In the genomic region with DNA sequence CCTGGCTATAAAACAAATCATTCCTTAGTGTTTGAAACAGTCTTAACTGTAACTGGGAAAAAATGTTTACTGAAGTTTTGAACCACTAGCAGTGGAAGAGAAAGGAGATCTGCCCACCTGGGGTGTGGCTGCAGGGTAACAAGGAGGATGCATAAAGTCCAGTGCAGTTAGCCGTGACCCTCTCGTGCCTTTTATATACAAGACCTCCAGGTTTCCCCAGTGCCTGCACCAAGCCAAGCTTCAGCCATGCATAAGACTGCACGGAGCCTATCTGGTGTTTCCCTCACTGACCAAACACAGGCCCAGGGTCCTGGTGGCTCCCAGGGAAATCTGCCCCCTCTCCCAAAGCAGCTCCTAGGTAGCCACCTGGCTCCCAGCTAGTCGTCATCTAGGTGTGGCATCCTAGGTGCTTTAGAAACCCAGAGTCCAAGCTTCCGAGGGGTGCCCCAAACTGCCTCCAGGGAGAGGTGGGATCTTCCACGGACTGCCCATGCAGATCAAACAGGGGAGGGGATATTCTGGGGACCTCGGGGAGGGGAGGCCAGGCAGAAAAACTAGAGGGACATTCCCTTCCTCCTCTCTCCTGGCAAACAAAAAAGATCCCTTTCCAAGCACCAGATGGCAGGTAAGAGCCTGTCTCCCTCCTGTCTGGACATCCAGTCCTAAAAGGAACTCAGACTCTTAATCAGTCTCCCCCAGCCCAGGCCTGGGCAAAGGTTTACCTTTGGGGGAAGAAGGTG, we compare ENCODE assay signal across 1 cellular context.
TF ChIP-seq lines count a peak whose summit lies in the region.

No MANE protein-coding gene starts in this region.

TF ChIP-seq in H1, 55 proteins besides CTCF, POLR2A, EP300 and RAD21:
- no peak for TF ChIP-seq HDAC6 (IDR thresholded peaks at IDR 0.05; ENCODE audit: low read depth, low read length)
- no peak for TF ChIP-seq JUN (IDR thresholded peaks at IDR 0.05; ENCODE audit: low read depth, low read length)
- TF ChIP-seq SAP30 (IDR thresholded peaks at IDR 0.05; ENCODE audit: insufficient read depth, insufficient replicate concordance, low read length) = no peak
- TF ChIP-seq RXRA (IDR thresholded peaks at IDR 0.05; ENCODE audit: insufficient read depth, low read depth, low read length) = no peak
- TF ChIP-seq HDAC2 (IDR thresholded peaks at IDR 0.05; ENCODE audit: borderline replicate concordance in 1 of 2, low read depth in 2 of 2, low read length in 2 of 2) = no peak
- TF ChIP-seq EZH2 (IDR thresholded peaks at IDR 0.05; ENCODE audit: low read depth, low read length, severe bottlenecking) = no peak
- TF ChIP-seq ASH2L (IDR thresholded peaks at IDR 0.05; ENCODE audit: low read length) = no peak
- no peak for TF ChIP-seq BCL11A (IDR thresholded peaks at IDR 0.05; ENCODE audit: low read depth in 2 of 2, low read length in 2 of 2)
- TF ChIP-seq KDM5A (IDR thresholded peaks at IDR 0.05; ENCODE audit: low read length) = no peak
- TF ChIP-seq, protein P1, sequence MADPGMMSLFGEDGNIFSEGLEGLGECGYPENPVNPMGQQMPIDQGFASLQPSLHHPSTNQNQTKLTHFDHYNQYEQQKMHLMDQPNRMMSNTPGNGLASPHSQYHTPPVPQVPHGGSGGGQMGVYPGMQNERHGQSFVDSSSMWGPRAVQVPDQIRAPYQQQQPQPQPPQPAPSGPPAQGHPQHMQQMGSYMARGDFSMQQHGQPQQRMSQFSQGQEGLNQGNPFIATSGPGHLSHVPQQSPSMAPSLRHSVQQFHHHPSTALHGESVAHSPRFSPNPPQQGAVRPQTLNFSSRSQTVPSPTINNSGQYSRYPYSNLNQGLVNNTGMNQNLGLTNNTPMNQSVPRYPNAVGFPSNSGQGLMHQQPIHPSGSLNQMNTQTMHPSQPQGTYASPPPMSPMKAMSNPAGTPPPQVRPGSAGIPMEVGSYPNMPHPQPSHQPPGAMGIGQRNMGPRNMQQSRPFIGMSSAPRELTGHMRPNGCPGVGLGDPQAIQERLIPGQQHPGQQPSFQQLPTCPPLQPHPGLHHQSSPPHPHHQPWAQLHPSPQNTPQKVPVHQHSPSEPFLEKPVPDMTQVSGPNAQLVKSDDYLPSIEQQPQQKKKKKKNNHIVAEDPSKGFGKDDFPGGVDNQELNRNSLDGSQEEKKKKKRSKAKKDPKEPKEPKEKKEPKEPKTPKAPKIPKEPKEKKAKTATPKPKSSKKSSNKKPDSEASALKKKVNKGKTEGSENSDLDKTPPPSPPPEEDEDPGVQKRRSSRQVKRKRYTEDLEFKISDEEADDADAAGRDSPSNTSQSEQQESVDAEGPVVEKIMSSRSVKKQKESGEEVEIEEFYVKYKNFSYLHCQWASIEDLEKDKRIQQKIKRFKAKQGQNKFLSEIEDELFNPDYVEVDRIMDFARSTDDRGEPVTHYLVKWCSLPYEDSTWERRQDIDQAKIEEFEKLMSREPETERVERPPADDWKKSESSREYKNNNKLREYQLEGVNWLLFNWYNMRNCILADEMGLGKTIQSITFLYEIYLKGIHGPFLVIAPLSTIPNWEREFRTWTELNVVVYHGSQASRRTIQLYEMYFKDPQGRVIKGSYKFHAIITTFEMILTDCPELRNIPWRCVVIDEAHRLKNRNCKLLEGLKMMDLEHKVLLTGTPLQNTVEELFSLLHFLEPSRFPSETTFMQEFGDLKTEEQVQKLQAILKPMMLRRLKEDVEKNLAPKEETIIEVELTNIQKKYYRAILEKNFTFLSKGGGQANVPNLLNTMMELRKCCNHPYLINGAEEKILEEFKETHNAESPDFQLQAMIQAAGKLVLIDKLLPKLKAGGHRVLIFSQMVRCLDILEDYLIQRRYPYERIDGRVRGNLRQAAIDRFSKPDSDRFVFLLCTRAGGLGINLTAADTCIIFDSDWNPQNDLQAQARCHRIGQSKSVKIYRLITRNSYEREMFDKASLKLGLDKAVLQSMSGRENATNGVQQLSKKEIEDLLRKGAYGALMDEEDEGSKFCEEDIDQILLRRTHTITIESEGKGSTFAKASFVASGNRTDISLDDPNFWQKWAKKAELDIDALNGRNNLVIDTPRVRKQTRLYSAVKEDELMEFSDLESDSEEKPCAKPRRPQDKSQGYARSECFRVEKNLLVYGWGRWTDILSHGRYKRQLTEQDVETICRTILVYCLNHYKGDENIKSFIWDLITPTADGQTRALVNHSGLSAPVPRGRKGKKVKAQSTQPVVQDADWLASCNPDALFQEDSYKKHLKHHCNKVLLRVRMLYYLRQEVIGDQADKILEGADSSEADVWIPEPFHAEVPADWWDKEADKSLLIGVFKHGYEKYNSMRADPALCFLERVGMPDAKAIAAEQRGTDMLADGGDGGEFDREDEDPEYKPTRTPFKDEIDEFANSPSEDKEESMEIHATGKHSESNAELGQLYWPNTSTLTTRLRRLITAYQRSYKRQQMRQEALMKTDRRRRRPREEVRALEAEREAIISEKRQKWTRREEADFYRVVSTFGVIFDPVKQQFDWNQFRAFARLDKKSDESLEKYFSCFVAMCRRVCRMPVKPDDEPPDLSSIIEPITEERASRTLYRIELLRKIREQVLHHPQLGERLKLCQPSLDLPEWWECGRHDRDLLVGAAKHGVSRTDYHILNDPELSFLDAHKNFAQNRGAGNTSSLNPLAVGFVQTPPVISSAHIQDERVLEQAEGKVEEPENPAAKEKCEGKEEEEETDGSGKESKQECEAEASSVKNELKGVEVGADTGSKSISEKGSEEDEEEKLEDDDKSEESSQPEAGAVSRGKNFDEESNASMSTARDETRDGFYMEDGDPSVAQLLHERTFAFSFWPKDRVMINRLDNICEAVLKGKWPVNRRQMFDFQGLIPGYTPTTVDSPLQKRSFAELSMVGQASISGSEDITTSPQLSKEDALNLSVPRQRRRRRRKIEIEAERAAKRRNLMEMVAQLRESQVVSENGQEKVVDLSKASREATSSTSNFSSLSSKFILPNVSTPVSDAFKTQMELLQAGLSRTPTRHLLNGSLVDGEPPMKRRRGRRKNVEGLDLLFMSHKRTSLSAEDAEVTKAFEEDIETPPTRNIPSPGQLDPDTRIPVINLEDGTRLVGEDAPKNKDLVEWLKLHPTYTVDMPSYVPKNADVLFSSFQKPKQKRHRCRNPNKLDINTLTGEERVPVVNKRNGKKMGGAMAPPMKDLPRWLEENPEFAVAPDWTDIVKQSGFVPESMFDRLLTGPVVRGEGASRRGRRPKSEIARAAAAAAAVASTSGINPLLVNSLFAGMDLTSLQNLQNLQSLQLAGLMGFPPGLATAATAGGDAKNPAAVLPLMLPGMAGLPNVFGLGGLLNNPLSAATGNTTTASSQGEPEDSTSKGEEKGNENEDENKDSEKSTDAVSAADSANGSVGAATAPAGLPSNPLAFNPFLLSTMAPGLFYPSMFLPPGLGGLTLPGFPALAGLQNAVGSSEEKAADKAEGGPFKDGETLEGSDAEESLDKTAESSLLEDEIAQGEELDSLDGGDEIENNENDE (IDR thresholded peaks at IDR 0.05; ENCODE audit: insufficient replicate concordance, low read length) = no peak
- TF ChIP-seq EGR1 (IDR thresholded peaks at IDR 0.05; ENCODE audit: borderline replicate concordance, low read depth, low read length) = no peak
- no peak for TF ChIP-seq TAF7 (optimal IDR thresholded peaks at IDR 0.05; ENCODE audit: borderline replicate concordance, low read depth, low read length)
- no peak for TF ChIP-seq SP1 (IDR thresholded peaks at IDR 0.05; ENCODE audit: low read depth, low read length)
- no peak for TF ChIP-seq SP4 (IDR thresholded peaks at IDR 0.05; ENCODE audit: low read length)
- TF ChIP-seq KDM1A (IDR thresholded peaks at IDR 0.05; ENCODE audit: borderline replicate concordance, low read length) = no peak
